ENCODE assay signal across 8 cellular contexts in genomic region chr1:89762431-89762800, GRCh38. TPM values are rescaled to one million over a fixed set of nuclear protein-coding genes. Genes with fewer than 3 reads are reported as not detected.
DNase-seq lines count a peak whose midpoint lies in the region; ATAC-seq and TF ChIP-seq lines count a peak whose summit lies in the region.

No MANE protein-coding gene starts in this region.

- peak overlapping the region; percentile 89 for H2AFZ ChIP-seq in neuronal stem cell (ENCODE audit: low read length)

- no CpG with 5 or more reads among the region's 13 CpGs for WGBS in neuronal stem cell (ENCODE audit: extremely low coverage in 2 of 2, insufficient read length in 2 of 2, insufficient replicate concordance in 1 of 2), 2 donors

- peak overlapping the region; percentile 69 for H3K4me3 ChIP-seq in coronary artery
- peak overlapping the region in 1 of 2 donors; percentile 22 for H3K4me3 ChIP-seq in neuronal stem cell (ENCODE audit: low read length in 2 of 2)

- H3K27ac ChIP-seq in coronary artery (peak overlapping the region in 1 of 2 donors; percentile 43), neuronal stem cell (replicated peaks; ENCODE audit: low read length) (no peak overlapping the region)

- H3K9me3 ChIP-seq in neuronal stem cell (replicated peaks in 1 of 2; ENCODE audit: control insufficient read depth in 2 of 2, insufficient read depth in 1 of 2, low read depth in 1 of 2, low read length in 2 of 2), result no peaks in the 10 kb centered on the region

- no peak overlapping the region for H3K14ac ChIP-seq in neuronal stem cell (ENCODE audit: low read length)

- no peak for ATAC-seq in GM21367 (IDR thresholded peaks at IDR 0.05; ENCODE audit: unreplicated experiment)

- H2AK5ac ChIP-seq in neuronal stem cell (ENCODE audit: low read depth, low read length), result no peak overlapping the region

- H3K23ac ChIP-seq in neuronal stem cell (ENCODE audit: low read depth, low read length, poor library complexity), result no peak overlapping the region

- no peak for TF ChIP-seq CTCF in coronary artery (IDR thresholded peaks at IDR 0.05)

- H4K8ac ChIP-seq in neuronal stem cell (ENCODE audit: low read depth, low read length), result no peak overlapping the region

- no peak overlapping the region for H2BK120ac ChIP-seq in neuronal stem cell (ENCODE audit: low read depth, low read length)

- H3K79me1 ChIP-seq in neuronal stem cell (ENCODE audit: low read depth, low read length), result no peaks in the 10 kb centered on the region

- no peak overlapping the region for H3K4ac ChIP-seq in neuronal stem cell (ENCODE audit: low read length)

- H2BK12ac ChIP-seq in neuronal stem cell (ENCODE audit: low read length), result no peak overlapping the region

- no peak overlapping the region for H2BK15ac ChIP-seq in neuronal stem cell (ENCODE audit: low read length)

- H3K4me2 ChIP-seq in neuronal stem cell (ENCODE audit: insufficient read depth, low read length, poor library complexity, severe bottlenecking), result peak overlapping the region; percentile 82

- no peak overlapping the region for H3K9ac ChIP-seq in neuronal stem cell (ENCODE audit: low read depth, low read length, poor library complexity)

- H3K4me1 ChIP-seq in neuronal stem cell (ENCODE audit: control insufficient read depth in 2 of 2, insufficient read depth in 1 of 2, low read depth in 1 of 2, low read length in 2 of 2), result peaks cover 4 to 11% of the 10 kb centered on the region in 2 donors

- DNase-seq in NOMO-1 treated with DMSO at 0.1 percent for 48 hours (lab: John Stamatoyannopoulos, UW; ENCODE audit: unreplicated experiment) (peak; percentile 35), NOMO-1 treated with dmso at 0.1 percent for 144 hours (lab: John Stamatoyannopoulos, UW; ENCODE audit: unreplicated experiment) (no peak), NCI-H345 (lab: John Stamatoyannopoulos, UW) (peak; percentile 44), coronary artery (ENCODE audit: low spot score) (no peak), neuronal stem cell (ENCODE audit: low spot score) (peak; percentile 9), iPS-NIHi7 (ENCODE audit: extremely low spot score) (no peak), anterior cingulate cortex (lab: John Stamatoyannopoulos, UW) (no peak)

- no peak overlapping the region for H4K91ac ChIP-seq in neuronal stem cell (ENCODE audit: low read depth, low read length, poor library complexity)

- H3K27me3 ChIP-seq in neuronal stem cell (ENCODE audit: control insufficient read depth in 3 of 3, insufficient read depth in 3 of 3, low read depth in 1 of 3, low read length in 3 of 3), result peaks cover 0 to 61% (median 11%) of the 10 kb centered on the region in 3 experiments

- H3K18ac ChIP-seq in neuronal stem cell (ENCODE audit: low read length), result peak overlapping the region; percentile 20

- H2BK5ac ChIP-seq in neuronal stem cell (ENCODE audit: low read length), result no peak overlapping the region

- no peaks in the 10 kb centered on the region for H3K36me3 ChIP-seq in neuronal stem cell (replicated peaks in 1 of 2; ENCODE audit: control insufficient read depth in 2 of 2, insufficient read depth in 2 of 2, low read length in 2 of 2)

RNA-seq across cellular contexts. Expression of gene LRRC8D, which starts 58.4 kb away (rescaled TPM):
- polyA plus RNA-seq in neuronal stem cell (2013, experiment 1 of 2), result 26.2 TPM
- polyA plus RNA-seq in neuronal stem cell (2013, experiment 2 of 2), result 27.3 TPM

Comparison
In these comparisons a context has a peak if more than half of its experiments do, and no peak if none do; other contexts are left out.
1. DNase-seq: peak in NOMO-1 treated with DMSO at 0.1 percent for 48 hours (single experiment), NCI-H345 (single experiment) and neuronal stem cell (single experiment); none in NOMO-1 treated with dmso at 0.1 percent for 144 hours (single experiment), coronary artery (single experiment), iPS-NIHi7 (single experiment) and anterior cingulate cortex (0 of 58).